In genomic region chr2:191740016-191740419, GRCh38 we compare ENCODE assay signal across 8 cellular contexts.
A peak's percentile ranks its signal among the peaks of the same experiment; 100 is the strongest.
DNase-seq lines count a peak whose midpoint lies in the region; ATAC-seq and TF ChIP-seq lines count a peak whose summit lies in the region.

No MANE protein-coding gene starts in this region.

- no peak overlapping the region for H3K4me3 ChIP-seq in CD4-positive, alpha-beta memory T cell (ENCODE audit: low read length in 2 of 2)
- no peak overlapping the region for H3K4me3 ChIP-seq in heart left ventricle

- no peaks in the 10 kb centered on the region for H3K9me3 ChIP-seq in CD4-positive, alpha-beta memory T cell (ENCODE audit: control insufficient read depth in 1 of 2, low read length in 2 of 2)
- H3K9me3 ChIP-seq in heart left ventricle: no peaks in the 10 kb centered on the region

- peaks cover 10 to 14% (median 12%) of the 10 kb centered on the region in 4 donors for H3K4me1 Mint-ChIP-seq in CD4-positive, alpha-beta memory T cell
- peaks cover 15% of the 10 kb centered on the region for H3K4me1 Mint-ChIP-seq in activated naive CD4-positive, alpha-beta T cell treated with anti-CD3 and anti-CD28 coated beads, Interleukin-2, amount 10 ng/mL, durations not matched to agents 7 days and 5 days

- H3K36me3 ChIP-seq in CD4-positive, alpha-beta memory T cell (ENCODE audit: insufficient read depth, low read length): no peaks in the 10 kb centered on the region
- H3K36me3 ChIP-seq in heart left ventricle: no peaks in the 10 kb centered on the region

- H3K36me3 Mint-ChIP-seq in CD4-positive, alpha-beta memory T cell: no peaks in the 10 kb centered on the region
- H3K36me3 Mint-ChIP-seq in activated naive CD4-positive, alpha-beta T cell treated with anti-CD3 and anti-CD28 coated beads, Interleukin-2, amount 10 ng/mL, durations not matched to agents 7 days and 5 days: no peaks in the 10 kb centered on the region

- DNase-seq in CD4-positive, alpha-beta memory T cell: peak; percentile 77 to 84 (median 84)
- DNase-seq in GM20000 (ENCODE audit: low spot score): peak; percentile 50
- DNase-seq in activated naive CD4-positive, alpha-beta T cell treated with anti-CD3 and anti-CD28 coated beads, Interleukin-2, amount 10 ng/mL, durations not matched to agents 7 days and 5 days: peak; percentile 77
- DNase-seq in heart left ventricle: no peak
- DNase-seq in hypothalamus (lab: John Stamatoyannopoulos, UW): no peak
- no peak for DNase-seq in NCI-H1048 (lab: John Stamatoyannopoulos, UW)
- no peak for DNase-seq in globus pallidus (ENCODE audit: low spot score)

- POLR2A ChIA-PET in CD4-positive, alpha-beta memory T cell (lab: Charles Lee; ENCODE audit: partially characterized antibody): interaction anchor here (1.0 to 1.5 kb wide), 5 partner anchors 61 to 169 kb away, joined by 4 to 6 read pairs (median 5); partner anchors contain the start of gene NABP1

- H3K27ac ChIP-seq in CD4-positive, alpha-beta memory T cell (ENCODE audit: low read depth, low read length): no peak overlapping the region
- no peak overlapping the region for H3K27ac ChIP-seq in heart left ventricle

- CTCF ChIA-PET in CD4-positive, alpha-beta memory T cell (lab: Charles Lee; ENCODE audit: partially characterized antibody): interaction anchor here (1.3 to 1.8 kb wide), 3 partner anchors 173 to 423 kb away, joined by 4 to 5 read pairs (median 4); no protein-coding TSS in a partner anchor
- CTCF ChIA-PET in activated naive CD4-positive, alpha-beta T cell treated with anti-CD3 and anti-CD28 coated beads, Interleukin-2, amount 10 ng/mL, durations not matched to agents 7 days and 5 days (lab: Charles Lee): interaction anchor here (0.6 to 1.3 kb wide), 3 partner anchors 11 to 174 kb away, joined by 3 to 5 read pairs (median 4); no protein-coding TSS in a partner anchor

- peaks cover 2 to 3% of the 10 kb centered on the region in 2 donors for H3K27me3 Mint-ChIP-seq in CD4-positive, alpha-beta memory T cell
- peaks cover 37% of the 10 kb centered on the region for H3K27me3 Mint-ChIP-seq in activated naive CD4-positive, alpha-beta T cell treated with anti-CD3 and anti-CD28 coated beads, Interleukin-2, amount 10 ng/mL, durations not matched to agents 7 days and 5 days

- TF ChIP-seq CTCF in GM20000 (IDR thresholded peaks at IDR 0.05; ENCODE audit: extremely low read depth, missing control alignments): no peak
- TF ChIP-seq CTCF in heart left ventricle (IDR thresholded peaks at IDR 0.05): no peak

- H3K4me1 ChIP-seq in CD4-positive, alpha-beta memory T cell (ENCODE audit: insufficient read depth, low read length): peaks cover 21% of the 10 kb centered on the region
- H3K4me1 ChIP-seq in heart left ventricle: no peaks in the 10 kb centered on the region

- ATAC-seq in HG03521 (IDR thresholded peaks at IDR 0.05; ENCODE audit: unreplicated experiment) (peak; percentile 91), heart left ventricle (no peak)

- no peaks in the 10 kb centered on the region for H3K9me3 Mint-ChIP-seq in CD4-positive, alpha-beta memory T cell
- peaks cover 2% of the 10 kb centered on the region for H3K9me3 Mint-ChIP-seq in activated naive CD4-positive, alpha-beta T cell treated with anti-CD3 and anti-CD28 coated beads, Interleukin-2, amount 10 ng/mL, durations not matched to agents 7 days and 5 days

- H3K27ac Mint-ChIP-seq in CD4-positive, alpha-beta memory T cell: peak overlapping the region; percentile 48 to 91 (median 82)
- H3K27ac Mint-ChIP-seq in activated naive CD4-positive, alpha-beta T cell treated with anti-CD3 and anti-CD28 coated beads, Interleukin-2, amount 10 ng/mL, durations not matched to agents 7 days and 5 days: no peak overlapping the region

- no peaks in the 10 kb centered on the region for H3K27me3 ChIP-seq in CD4-positive, alpha-beta memory T cell (ENCODE audit: insufficient read depth, low read length)
- H3K27me3 ChIP-seq in heart left ventricle: no peaks in the 10 kb centered on the region

- peak overlapping the region in 6 of 8 donors; percentile 0 to 31 (median 18) for H3K4me3 Mint-ChIP-seq in CD4-positive, alpha-beta memory T cell
- no peak overlapping the region for H3K4me3 Mint-ChIP-seq in activated naive CD4-positive, alpha-beta T cell treated with anti-CD3 and anti-CD28 coated beads, Interleukin-2, amount 10 ng/mL, durations not matched to agents 7 days and 5 days

- intact Hi-C loops in CD4-positive, alpha-beta memory T cell (cut with micrococcal nuclease): loop anchor here (1.0 kb wide), 1 partner anchor 62 kb away; the partner anchor contains the start of gene NABP1
- intact Hi-C loops in heart left ventricle (cut with DNase I): no loop called here

- no peak for TF ChIP-seq POLR2A in heart left ventricle (IDR thresholded peaks at IDR 0.05)

Comparison
In these comparisons a context has a peak if more than half of its experiments do, and no peak if none do; other contexts are left out.
1. DNase-seq: peak in CD4-positive, alpha-beta memory T cell (5 of 5), GM20000 (single experiment) and activated naive CD4-positive, alpha-beta T cell treated with anti-CD3 and anti-CD28 coated beads, Interleukin-2, amount 10 ng/mL, durations not matched to agents 7 days and 5 days (single experiment); none in heart left ventricle (0 of 5), hypothalamus (0 of 51), NCI-H1048 (single experiment) and globus pallidus (single experiment).